In genomic region chr7:156781972-156782371, GRCh38 we compare ENCODE assay signal across 15 cellular contexts.
"Had no signal": no experiment of that assay in that cellular context is flagged by ENCODE, and none has a peak within 500 bp of the region (broad histone marks: within the 10 kb centered on the region; RNA-seq: fewer than 3 reads in every experiment).

No MANE protein-coding gene starts in this region.

- H3K9me3 Mint-ChIP-seq: activated T-cell treated with anti-CD3 and anti-CD28 coated beads, Interleukin-2, amount 50 U/mL, for 24 hours; nephron progenitor cell had no signal

- H3K27ac Mint-ChIP-seq: activated naive CD8-positive, alpha-beta T cell treated with anti-CD3 and anti-CD28 coated beads, Interleukin-2, amount 50 U/mL, for 24 hours; nephron progenitor cell had no signal

- H3K4me1 ChIP-seq: gastroesophageal sphincter, psoas muscle had no signal

- H3K36me3 ChIP-seq: gastroesophageal sphincter had no signal

- H3K4me3 ChIP-seq: gastroesophageal sphincter, psoas muscle, spleen had no signal

- DNase-seq: activated naive CD8-positive, alpha-beta T cell treated with anti-CD3 and anti-CD28 coated beads, Interleukin-2, amount 50 U/mL, for 24 hours; activated T-cell treated with anti-CD3 and anti-CD28 coated beads, Interleukin-2, amount 50 U/mL, for 24 hours; left ventricle myocardium superior; mesendoderm; nephron progenitor cell; psoas muscle; spleen; stimulated activated CD4-positive, alpha-beta T cell treated with anti-CD3 and anti-CD28 coated beads, Interleukin-1b, Interleukin-23, amount 100 ng/mL, for 48 hours; stimulated activated naive CD4-positive, alpha-beta T cell; substantia nigra; SW 1271; T-helper 9 cell; trophoblast cell had no signal

- H3K27me3 Mint-ChIP-seq: activated naive CD8-positive, alpha-beta T cell treated with anti-CD3 and anti-CD28 coated beads, Interleukin-2, amount 50 U/mL, for 24 hours; activated T-cell treated with anti-CD3 and anti-CD28 coated beads, Interleukin-2, amount 50 U/mL, for 24 hours had no signal

- H3K27ac ChIP-seq: gastroesophageal sphincter, psoas muscle had no signal

- H3K27me3 ChIP-seq: gastroesophageal sphincter, spleen had no signal

- H3K4me1 Mint-ChIP-seq: nephron progenitor cell had no signal

- H3K9me3 ChIP-seq: gastroesophageal sphincter, psoas muscle, spleen had no signal

- ATAC-seq: activated naive CD8-positive, alpha-beta T cell treated with anti-CD3 and anti-CD28 coated beads, Interleukin-2, amount 50 U/mL, for 24 hours; gastroesophageal sphincter; left ventricle myocardium superior; psoas muscle; sciatic nerve had no signal

- H3K4me3 Mint-ChIP-seq: activated naive CD8-positive, alpha-beta T cell treated with anti-CD3 and anti-CD28 coated beads, Interleukin-2, amount 50 U/mL, for 24 hours; activated T-cell treated with anti-CD3 and anti-CD28 coated beads, Interleukin-2, amount 50 U/mL, for 24 hours; nephron progenitor cell had no signal
